Comparison of ENCODE assay signal across 29 cellular contexts in genomic region chr9:81380504-81380903, GRCh38.
"Had no signal": no experiment of that assay in that cellular context is flagged by ENCODE, and none has a peak within 500 bp of the region (broad histone marks: within the 10 kb centered on the region; RNA-seq: fewer than 3 reads in every experiment).

No MANE protein-coding gene starts in this region.

- H3K27ac Mint-ChIP-seq: activated B cell treated with CpG ODN at 0.5 μM for 24 hours; activated CD4-positive, alpha-beta memory T cell treated with anti-CD3 and anti-CD28 coated beads for 36 hours; activated naive CD4-positive, alpha-beta T cell treated with anti-CD3 and anti-CD28 coated beads, Interleukin-2, amount 10 ng/mL, durations not matched to agents 7 days and 5 days; activated naive CD8-positive, alpha-beta T cell had no signal

- H3K27me3 ChIP-seq: ascending aorta, cardiac muscle cell had no signal

- H3K36me3 Mint-ChIP-seq: activated CD4-positive, alpha-beta memory T cell treated with anti-CD3 and anti-CD28 coated beads for 36 hours; activated naive CD4-positive, alpha-beta T cell treated with anti-CD3 and anti-CD28 coated beads, Interleukin-2, amount 10 ng/mL, durations not matched to agents 7 days and 5 days; activated naive CD8-positive, alpha-beta T cell had no signal

- H3K9me3 Mint-ChIP-seq: activated B cell treated with CpG ODN at 0.5 μM for 24 hours; activated naive CD4-positive, alpha-beta T cell treated with anti-CD3 and anti-CD28 coated beads, Interleukin-2, amount 10 ng/mL, durations not matched to agents 7 days and 5 days; activated T-cell treated with anti-CD3 and anti-CD28 coated beads, Interleukin-2, amount 50 U/mL, for 4 hours had no signal

- DNase-seq: activated B cell treated with CpG ODN at 0.5 μM for 24 hours; activated CD4-positive, alpha-beta memory T cell treated with anti-CD3 and anti-CD28 coated beads for 36 hours; activated CD4-positive, alpha-beta T cell treated with anti-CD3 and anti-CD28 coated beads for 4 hours; activated CD4-positive, alpha-beta T cell treated with anti-CD3 and anti-CD28 coated beads, Interleukin-2, amount 50 U/mL, for 1 hour; activated CD4-positive, CD25-positive, alpha-beta regulatory T cell treated with anti-CD3 and anti-CD28 coated beads, Interleukin-2, amount 50 U/mL, for 72 hours; activated CD8-positive, alpha-beta memory T cell treated with anti-CD3 and anti-CD28 coated beads, Interleukin-2, amount 50 U/mL, for 4 hours; activated effector memory CD4-positive, alpha-beta T cell treated with Interleukin-2 at 50 U/mL for 16 hours; activated naive CD4-positive, alpha-beta T cell treated with anti-CD3 and anti-CD28 coated beads, Interleukin-2, amount 10 ng/mL, durations not matched to agents 7 days and 5 days; activated T-cell treated with anti-CD3 and anti-CD28 coated beads for 4 hours; activated T-cell treated with anti-CD3 and anti-CD28 coated beads, Interleukin-2, amount 50 U/mL, for 4 hours; amniotic stem cell; NCI-H1048; NCI-H1105 treated with DMSO at 0.1 percent for 48 hours; NCI-H1436; NCI-H1694; NCI-H1930; NCI-H2081 treated with DMSO at 0.1 percent for 48 hours; NCI-H446 treated with DMSO at 0.1 percent for 48 hours; NK-92 treated with Interleukin-12 subunit alpha and Interleukin-12 subunit beta, amount 100 ng/mL, for 24 hours; Right ventricle myocardium superior; SW 1271; T-helper 1 cell; T-helper 2 cell; T-helper 9 cell had no signal

- H3K4me3 Mint-ChIP-seq: activated B cell treated with CpG ODN at 0.5 μM for 24 hours; activated CD4-positive, alpha-beta memory T cell treated with anti-CD3 and anti-CD28 coated beads for 36 hours; activated naive CD4-positive, alpha-beta T cell treated with anti-CD3 and anti-CD28 coated beads, Interleukin-2, amount 10 ng/mL, durations not matched to agents 7 days and 5 days; activated naive CD8-positive, alpha-beta T cell; activated T-cell treated with anti-CD3 and anti-CD28 coated beads, Interleukin-2, amount 50 U/mL, for 4 hours; central memory CD8-positive, alpha-beta T cell had no signal

- H3K4me1 Mint-ChIP-seq: activated B cell treated with CpG ODN at 0.5 μM for 24 hours; activated naive CD4-positive, alpha-beta T cell treated with anti-CD3 and anti-CD28 coated beads, Interleukin-2, amount 10 ng/mL, durations not matched to agents 7 days and 5 days; central memory CD8-positive, alpha-beta T cell had no signal

- H3K27ac ChIP-seq: ascending aorta, cardiac muscle cell, VCaP had no signal

- H3K9me3 ChIP-seq: ascending aorta had no signal

- ATAC-seq: activated T-cell treated with anti-CD3 and anti-CD28 coated beads, Interleukin-2, amount 50 U/mL, for 4 hours had no signal

- H3K36me3 ChIP-seq: ascending aorta, cardiac muscle cell had no signal

- H3K27me3 Mint-ChIP-seq: activated B cell treated with CpG ODN at 0.5 μM for 24 hours; activated CD4-positive, alpha-beta memory T cell treated with anti-CD3 and anti-CD28 coated beads for 36 hours; activated naive CD4-positive, alpha-beta T cell treated with anti-CD3 and anti-CD28 coated beads, Interleukin-2, amount 10 ng/mL, durations not matched to agents 7 days and 5 days; activated naive CD8-positive, alpha-beta T cell; central memory CD8-positive, alpha-beta T cell had no signal

- H3K4me3 ChIP-seq: ascending aorta, cardiac muscle cell had no signal
